ENCODE assay signal across 20 cellular contexts in genomic region chr12:15013634-15014169, GRCh38. TPM values are rescaled to one million over a fixed set of nuclear protein-coding genes. Genes with fewer than 3 reads are reported as not detected.
"Had no signal": no experiment of that assay in that cellular context is flagged by ENCODE, and none has a peak within 500 bp of the region (broad histone marks: within the 10 kb centered on the region; RNA-seq: fewer than 3 reads in every experiment).

No MANE protein-coding gene starts in this region.

- H3K4me3 ChIP-seq: esophagus muscularis mucosa, mucosa of descending colon, prostate gland, right lobe of liver, testis had no signal

- H3K27me3 ChIP-seq: esophagus muscularis mucosa, right lobe of liver, testis had no signal

- H3K9me3 Mint-ChIP-seq: immature natural killer cell; naive thymus-derived CD8-positive, alpha-beta T cell; stimulated activated naive CD8-positive, alpha-beta T cell treated with anti-CD3 and anti-CD28 coated beads, Interleukin-15, Interleukin-2, amounts not matched to agents 100 ng/mL and 50 ng/mL, for 24 hours had no signal

- H3K9me3 ChIP-seq: esophagus muscularis mucosa, mucosa of descending colon, prostate gland, right lobe of liver, testis had no signal

- H3K27ac Mint-ChIP-seq: activated naive CD8-positive, alpha-beta T cell; immature natural killer cell; stimulated activated naive CD8-positive, alpha-beta T cell treated with anti-CD3 and anti-CD28 coated beads, Interleukin-15, Interleukin-2, amounts not matched to agents 100 ng/mL and 50 ng/mL, for 24 hours had no signal

- H3K36me3 ChIP-seq: esophagus muscularis mucosa, prostate gland, right lobe of liver had no signal

- ATAC-seq: left cardiac atrium; mucosa of descending colon; naive thymus-derived CD8-positive, alpha-beta T cell; right lobe of liver had no signal

- H3K27ac ChIP-seq: esophagus muscularis mucosa, prostate gland, right lobe of liver, testis had no signal

- DNase-seq: activated CD4-positive, alpha-beta T cell treated with anti-CD3 and anti-CD28 coated beads for 48 hours; activated effector memory CD4-positive, alpha-beta T cell treated with Interleukin-2 at 50 U/mL for 16 hours; activated T-cell treated with anti-CD3 and anti-CD28 coated beads, Interleukin-2, amount 50 U/mL, for 1 hour; aorta; immature natural killer cell; left cardiac atrium; mucosa of descending colon; naive thymus-derived CD8-positive, alpha-beta T cell; nucleus accumbens; right lobe of liver; stimulated activated CD4-positive, alpha-beta T cell treated with anti-CD3 and anti-CD28 coated beads, Interleukin-1b, Interleukin-23, amount 100 ng/mL, for 48 hours; testis had no signal

- H3K4me1 Mint-ChIP-seq: immature natural killer cell; naive thymus-derived CD8-positive, alpha-beta T cell had no signal

- H3K4me3 Mint-ChIP-seq: activated naive CD8-positive, alpha-beta T cell; immature natural killer cell; naive thymus-derived CD8-positive, alpha-beta T cell; stimulated activated naive CD8-positive, alpha-beta T cell treated with anti-CD3 and anti-CD28 coated beads, Interleukin-15, Interleukin-2, amounts not matched to agents 100 ng/mL and 50 ng/mL, for 24 hours had no signal

- H3K36me3 Mint-ChIP-seq: activated naive CD8-positive, alpha-beta T cell; immature natural killer cell; naive thymus-derived CD8-positive, alpha-beta T cell had no signal

- H3K4me1 ChIP-seq: prostate gland, right lobe of liver, testis had no signal

RNA-seq across cellular contexts. Expression of gene PDE6H, which starts 40.9 kb away (rescaled TPM):
- total RNA-seq: activated CD8-positive, alpha-beta memory T cell treated with anti-CD3 and anti-CD28 coated beads for 36 hours; aorta; esophagus muscularis mucosa; fibroblast of villous mesenchyme; left cardiac atrium; lung microvascular endothelial cell; naive thymus-derived CD8-positive, alpha-beta T cell; prostate gland; right lobe of liver; testis; ureter had no signal
- polyA plus RNA-seq: aorta; immature natural killer cell; naive thymus-derived CD8-positive, alpha-beta T cell had no signal
